8 cellular contexts compared by ENCODE assay signal in the genomic region with DNA sequence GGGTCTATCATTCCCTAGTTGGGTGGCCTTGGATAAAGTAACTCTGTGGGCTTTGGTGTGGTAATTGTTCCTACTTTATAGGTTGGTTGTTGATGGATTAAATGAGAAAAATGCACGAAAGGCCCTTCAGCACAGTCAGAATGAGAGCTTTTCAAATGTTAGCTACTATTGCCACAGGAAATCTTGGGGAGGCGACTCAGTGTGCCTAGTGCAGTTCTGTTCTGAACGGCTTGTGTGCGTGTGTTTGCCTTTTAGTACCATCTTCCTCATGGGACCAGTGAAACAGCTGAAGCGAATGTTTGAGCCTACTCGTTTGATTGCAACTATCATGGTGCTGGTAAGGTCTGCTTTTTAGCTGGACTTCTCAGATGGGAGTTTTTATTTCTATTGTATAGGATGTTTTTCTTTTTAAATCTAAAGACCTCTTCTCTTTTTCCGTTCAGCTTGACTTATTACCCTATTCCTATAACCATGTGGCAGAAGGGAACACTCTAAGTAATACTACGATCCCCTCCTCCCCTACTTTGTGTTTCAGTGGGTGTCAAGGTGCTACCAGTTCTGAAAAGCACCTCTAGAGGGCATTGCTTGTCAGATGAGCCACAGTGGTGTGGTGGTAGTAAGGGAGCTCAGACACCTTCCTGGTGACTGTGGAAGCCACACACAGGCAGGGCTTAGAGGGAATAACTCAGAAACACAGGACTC. TPM values are rescaled to one million over a fixed set of nuclear protein-coding genes. Genes with fewer than 3 reads are reported as not detected.
DNase-seq lines count a peak whose midpoint lies in the region; ATAC-seq, FAIRE-seq and TF ChIP-seq lines count a peak whose summit lies in the region.

No MANE protein-coding gene starts in this region.

- peak overlapping the region; percentile 5 for H3K27ac Mint-ChIP-seq in type B pancreatic cell

- H3K36me3 Mint-ChIP-seq in type B pancreatic cell = peaks cover 39% of the 10 kb centered on the region

- H3K9me3 Mint-ChIP-seq in type B pancreatic cell = no peaks in the 10 kb centered on the region

- FAIRE-seq in GM12878 (lab: Jason Lieb, UNC) = peak; percentile 80

- peak; percentile 69 for TF ChIP-seq RAD21 in GM12878 (IDR thresholded peaks at IDR 0.05; ENCODE audit: insufficient read depth, low read depth, low read length)

- H3K4me1 Mint-ChIP-seq in type B pancreatic cell (ENCODE audit: unreplicated experiment) = no peaks in the 10 kb centered on the region

- peaks cover 24 to 58% of the 10 kb centered on the region in 2 experiments for H3K36me3 ChIP-seq in GM12878 (ENCODE audit: control insufficient read depth in 2 of 2, insufficient read depth in 2 of 2, low read length in 1 of 2)

- peaks cover 11% of the 10 kb centered on the region for H4K20me1 ChIP-seq in GM12878 (ENCODE audit: control insufficient read depth, insufficient read depth)

- H2AFZ ChIP-seq in GM12878 (ENCODE audit: control insufficient read depth, low read depth, low read length) = no peak overlapping the region

- no peak overlapping the region for H3K4me2 ChIP-seq in GM12878 (ENCODE audit: control insufficient read depth, insufficient read depth)

- CTCF ChIA-PET in GM12878 (lab: Yijun Ruan, JAX) = interaction anchor here (0.7 to 3.4 kb wide), 52 partner anchors 9 to 1311 kb away, joined by 3 to 38 read pairs (median 4); a partner anchor contains a TSS

- no peak for TF ChIP-seq EP300 in GM12878 (IDR thresholded peaks at IDR 0.05; ENCODE audit: borderline replicate concordance in 1 of 2, control insufficient read depth in 1 of 2, low read depth in 2 of 2, low read length in 2 of 2)

- H3K27me3 Mint-ChIP-seq in type B pancreatic cell = no peaks in the 10 kb centered on the region

- TF ChIP-seq POLR2A in GM12878 (IDR thresholded peaks at IDR 0.05; ENCODE audit: low read depth, low read length) = no peak

- SMC1A ChIA-PET in GM12878 (lab: Charles Lee; ENCODE audit: uncharacterized antibody, unreplicated experiment) = interaction anchor here (0.6 to 2.8 kb wide), 29 partner anchors 8 to 875 kb away, joined by 3 to 32 read pairs (median 4); a partner anchor contains a TSS

- no peak overlapping the region for H3K4me3 ChIP-seq in GM12878

- H3K4me3 Mint-ChIP-seq in type B pancreatic cell = no peak overlapping the region

- WGBS in GM12878 (ENCODE audit: insufficient coverage, insufficient replicate concordance, low lambda C conversion rate, missing lambda C conversion rate) = 40% methylated on average over 8 of the region's 8 CpGs

- RAD21 ChIA-PET in GM12878 (lab: Charles Lee; ENCODE audit: unreplicated experiment) = interaction anchor here (0.5 to 2.8 kb wide), 13 partner anchors 9 to 1113 kb away, joined by 3 to 20 read pairs (median 5); a partner anchor contains a TSS

- peak; percentile 42 for DNase-seq in Daoy (ENCODE audit: low read depth)
- peak; percentile 51 for DNase-seq in GM20000 (ENCODE audit: low spot score)
- DNase-seq in HPDE6-E6E7 (ENCODE audit: extremely low spot score) = peak; percentile 69
- peak; percentile 67 for DNase-seq in RPMI8226
- no peak for DNase-seq in GM12878 (ENCODE audit: low read depth, low spot score)
- DNase-seq in kidney tubule cell (ENCODE audit: low spot score) = peak; percentile 69
- no peak for DNase-seq in type B pancreatic cell (ENCODE audit: extremely low spot score, unreplicated experiment)
- DNase-seq in mucosa of gallbladder (ENCODE audit: low spot score) = no peak

- no peaks in the 10 kb centered on the region for H3K27me3 ChIP-seq in GM12878 (replicated peaks in 1 of 2; ENCODE audit: control insufficient read depth in 2 of 2, insufficient read depth in 2 of 2, low read length in 1 of 2)

- H3K27ac ChIP-seq in GM12878 (ENCODE audit: control insufficient read depth, insufficient read depth) = no peak overlapping the region

- ATAC-seq in GM12878 = peak; percentile 98

- POLR2A ChIA-PET in GM12878 (lab: Charles Lee) = interaction anchor here (0.9 to 1.3 kb wide), 2 partner anchors 9 to 64 kb away, joined by 4 to 8 read pairs; a partner anchor contains a TSS

- TF ChIP-seq CTCF in GM20000 (IDR thresholded peaks at IDR 0.05; ENCODE audit: extremely low read depth, missing control alignments) (peak; percentile 31), GM12878 (IDR thresholded peaks at IDR 0.05 in 2 of 3, conservative IDR thresholded peaks at IDR 0.05 in 1 of 3; ENCODE audit: control insufficient read depth in 2 of 3, extremely low read depth in 1 of 3, insufficient read depth in 1 of 3, low read depth in 3 of 3, low read length in 3 of 3) (peak; percentile 63 to 80 (median 79)), type B pancreatic cell (conservative IDR thresholded peaks at IDR 0.05) (peak; percentile 65)

- H3K4me1 ChIP-seq in GM12878 (ENCODE audit: control insufficient read depth, insufficient read depth, low read length) = no peaks in the 10 kb centered on the region; the same call in 1 of the 2 replicates

- BruUV-seq in GM12878 (replicated peaks; lab: Mats Ljungman, UMichigan) = no TSS peak

- no peak overlapping the region for H3K9ac ChIP-seq in GM12878 (ENCODE audit: control insufficient read depth, insufficient read depth, low read length)

- intact Hi-C loops in GM12878 (cut with micrococcal nuclease; ENCODE audit: unreplicated experiment) = loop anchor here (1.0 to 5.0 kb wide), 2 partner anchors 87 to 107 kb away; no protein-coding TSS in a partner anchor

- H3K79me2 ChIP-seq in GM12878 (ENCODE audit: control insufficient read depth, insufficient read depth, low read length) = peaks cover 29% of the 10 kb centered on the region

- in situ Hi-C loops in GM12878 (cut with MboI) = no loop called here

- no peaks in the 10 kb centered on the region for H3K9me3 ChIP-seq in GM12878 (replicated peaks; ENCODE audit: control insufficient read depth, insufficient read depth, low read length)

RNA-seq across cellular contexts. Expression of a gene that starts 9.2 kb away (rescaled TPM):
- 13.7 and 14.2 TPM in 2 replicates for total RNA-seq in Daoy (2014; rRNA removed; shearing (Covaris generic))
- 122 and 133 TPM in 2 replicates for total RNA-seq in GM12878 (2013; cell fraction: nucleolus; rRNA removed)
- total RNA-seq in GM12878 (2014; rRNA removed) (25.6 and 31.8 TPM in 2 replicates), GM12878 (2014; rRNA removed; fragmentation: Illumina TruSeq; extraction: Trizol) (24.2 and 24.9 TPM in 2 replicates), GM12878 (2021) (49.0 and 52.1 TPM in 2 replicates), type B pancreatic cell (ENCODE audit: low replicate concordance) (52.1 and 63.7 TPM in 2 replicates), mucosa of gallbladder (67.8 TPM)
- 12.6 TPM for polyA plus RNA-seq in GM12878 (2011; ENCODE audit: low read depth)
- polyA plus RNA-seq in GM12878 (2011; rRNA removed) (49.6 and 56.9 TPM in 2 replicates), GM12878 (2014; fragmentation: Illumina TruSeq; extraction: Trizol) (12.3 and 15.7 TPM in 2 replicates), GM12878 (2014; fragmentation: Nextera tagmentation; extraction: Ambion mirVana) (1 to 10 TPM; 5.6 to 6.3 TPM), GM12878 (2014; rRNA removed) (16.4 and 17.5 TPM in 2 replicates), GM12878 (2016; fragmentation: Nextera tagmentation; extraction: Ambion mirVana) (10 to 100 TPM; 39.1 to 48.5 TPM)
- 22.4 and 28.0 TPM in 2 replicates for polyA plus RNA-seq in GM12878 (2011; cell fraction: cytosol; rRNA removed)
- 22.6 and 26.0 TPM in 2 replicates for polyA plus RNA-seq in GM12878 (2011; cell fraction: nucleus; rRNA removed)
- 9.6 and 14.1 TPM in 2 replicates for polyA plus RNA-seq in GM12878 (2012)
- polyA minus RNA-seq in GM12878 (2011; rRNA and poly(A)+ RNA removed) = 91.6 and 161 TPM in 2 replicates
- polyA minus RNA-seq in GM12878 (2011; cell fraction: cytosol; rRNA and poly(A)+ RNA removed) = 38.8 and 49.8 TPM in 2 replicates
- polyA minus RNA-seq in GM12878 (2011; cell fraction: nucleus; rRNA and poly(A)+ RNA removed) = 16.3 and 30.0 TPM in 2 replicates

RNA-seq across cellular contexts. Expression of a gene that starts 45.7 kb away (rescaled TPM):
- 0.57 and 1.1 TPM in 2 replicates for total RNA-seq in Daoy (2014; rRNA removed; shearing (Covaris generic))
- total RNA-seq in GM12878 (2013; cell fraction: nucleolus; rRNA removed) = 11.8 and 13.5 TPM in 2 replicates
- total RNA-seq in GM12878 (2014; rRNA removed) = 0.73 and 1.1 TPM in 2 replicates
- total RNA-seq in GM12878 (2014; rRNA removed; fragmentation: Illumina TruSeq; extraction: Trizol) = 0.83 and 0.89 TPM in 2 replicates
- 1.1 and 1.2 TPM in 2 replicates for total RNA-seq in GM12878 (2021)
- 2.6 TPM for polyA plus RNA-seq in GM12878 (2011; ENCODE audit: low read depth)
- polyA plus RNA-seq in GM12878 (2011; rRNA removed) = 5.9 and 6.9 TPM in 2 replicates
- 4.6 and 5.6 TPM in 2 replicates for polyA plus RNA-seq in GM12878 (2011; cell fraction: cytosol; rRNA removed)
- 10.6 and 13.7 TPM in 2 replicates for polyA plus RNA-seq in GM12878 (2011; cell fraction: nucleus; rRNA removed)
- 3.1 and 3.7 TPM in 2 replicates for polyA plus RNA-seq in GM12878 (2012)
- 1.6 and 2.2 TPM in 2 replicates for polyA plus RNA-seq in GM12878 (2014; fragmentation: Illumina TruSeq; extraction: Trizol)
- polyA plus RNA-seq in GM12878 (2014; fragmentation: Nextera tagmentation; extraction: Ambion mirVana) = under 1 TPM; 0.13 to 0.53 TPM
- polyA plus RNA-seq in GM12878 (2014; rRNA removed) = 1.5 and 2.1 TPM in 2 replicates
- polyA plus RNA-seq in GM12878 (2016; fragmentation: Nextera tagmentation; extraction: Ambion mirVana) = 1 to 10 TPM; 1.1 to 1.2 TPM
- 4.7 and 6.7 TPM in 2 replicates for polyA minus RNA-seq in GM12878 (2011; rRNA and poly(A)+ RNA removed)
- polyA minus RNA-seq in GM12878 (2011; cell fraction: cytosol; rRNA and poly(A)+ RNA removed) = 0.94 and 1.2 TPM in 2 replicates
- 3.9 and 6.5 TPM in 2 replicates for polyA minus RNA-seq in GM12878 (2011; cell fraction: nucleus; rRNA and poly(A)+ RNA removed)
- total RNA-seq in type B pancreatic cell (ENCODE audit: low replicate concordance) = 1.3 and 1.6 TPM in 2 replicates
- total RNA-seq in mucosa of gallbladder = 3.4 TPM

RNA-seq across cellular contexts. Expression of a gene that starts 56.2 kb away (rescaled TPM):
- 65.4 and 66.2 TPM in 2 replicates for total RNA-seq in Daoy (2014; rRNA removed; shearing (Covaris generic))
- total RNA-seq in GM12878 (2013; cell fraction: nucleolus; rRNA removed) = 16.3 and 17.4 TPM in 2 replicates
- total RNA-seq in GM12878 (2014; rRNA removed) (38.2 and 43.9 TPM in 2 replicates), GM12878 (2014; rRNA removed; fragmentation: Illumina TruSeq; extraction: Trizol) (47.9 and 48.8 TPM in 2 replicates), GM12878 (2021) (37.6 and 42.2 TPM in 2 replicates), type B pancreatic cell (ENCODE audit: low replicate concordance) (21.4 and 24.5 TPM in 2 replicates), mucosa of gallbladder (30.3 TPM)
- polyA plus RNA-seq in GM12878 (2011; ENCODE audit: low read depth) = 11.5 TPM
- polyA plus RNA-seq in GM12878 (2011; rRNA removed) (72.1 and 135 TPM in 2 replicates), GM12878 (2014; fragmentation: Illumina TruSeq; extraction: Trizol) (42.2 and 55.5 TPM in 2 replicates), GM12878 (2014; fragmentation: Nextera tagmentation; extraction: Ambion mirVana) (10 to 100 TPM; 51.9 to 57.9 TPM), GM12878 (2014; rRNA removed) (33.5 and 36.4 TPM in 2 replicates), GM12878 (2016; fragmentation: Nextera tagmentation; extraction: Ambion mirVana) (10 to 100 TPM; 57.6 to 62.7 TPM)
- polyA plus RNA-seq in GM12878 (2011; cell fraction: cytosol; rRNA removed) = 16.2 and 18.5 TPM in 2 replicates
- polyA plus RNA-seq in GM12878 (2011; cell fraction: nucleus; rRNA removed) = 13.0 and 14.8 TPM in 2 replicates
- polyA plus RNA-seq in GM12878 (2012) = 21.1 and 24.9 TPM in 2 replicates
- 18.8 and 34.2 TPM in 2 replicates for polyA minus RNA-seq in GM12878 (2011; rRNA and poly(A)+ RNA removed)
- polyA minus RNA-seq in GM12878 (2011; cell fraction: cytosol; rRNA and poly(A)+ RNA removed) = 10.3 and 10.9 TPM in 2 replicates
- 3.5 and 5.2 TPM in 2 replicates for polyA minus RNA-seq in GM12878 (2011; cell fraction: nucleus; rRNA and poly(A)+ RNA removed)

Comparison
In these comparisons a context has a peak if more than half of its experiments do, and no peak if none do; other contexts are left out.
1. DNase-seq: peak in Daoy (single experiment), GM20000 (single experiment), HPDE6-E6E7 (single experiment), RPMI8226 (single experiment) and kidney tubule cell (single experiment); none in GM12878 (single experiment), type B pancreatic cell (single experiment) and mucosa of gallbladder (single experiment).
2. Peak in every context shown above with its lines, with median percentiles within 50 percentile points of each other: CTCF ChIP-seq.